17 cellular contexts compared by ENCODE assay signal in the genomic region with DNA sequence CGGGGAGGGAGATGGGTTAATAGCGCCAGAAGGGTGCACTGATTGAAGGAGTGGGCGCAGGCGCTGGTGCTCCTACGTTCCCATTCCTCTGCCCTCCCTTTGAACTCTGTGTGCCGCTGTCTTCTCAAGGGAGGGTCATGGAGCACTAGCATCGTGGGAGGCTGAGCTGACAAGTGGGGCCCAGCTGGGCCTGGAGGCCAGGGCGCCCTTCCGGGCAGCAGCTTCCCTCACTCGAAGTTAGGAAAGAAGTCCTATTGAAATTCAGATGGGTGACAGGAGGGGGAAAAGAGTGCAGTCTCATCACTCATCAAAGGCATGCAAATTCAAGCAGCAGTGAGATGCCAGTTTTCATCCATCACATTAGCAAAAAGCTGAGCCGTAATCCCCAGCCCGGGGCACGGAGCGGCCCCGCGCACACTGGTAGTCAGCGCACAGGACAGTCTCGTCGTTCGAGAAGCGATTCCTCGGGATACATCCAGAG.
A peak's percentile ranks its signal among the peaks of the same experiment; 100 is the strongest.
DNase-seq lines count a peak whose midpoint lies in the region; ATAC-seq and TF ChIP-seq lines count a peak whose summit lies in the region.
"Had no signal": no experiment of that assay in that cellular context is flagged by ENCODE, and none has a peak within 500 bp of the region (broad histone marks: within the 10 kb centered on the region; RNA-seq: fewer than 3 reads in every experiment).

No MANE protein-coding gene starts in this region.

- H3K4me3 ChIP-seq in WERI-Rb-1 (ENCODE audit: low read depth, low read length) = no peak overlapping the region
- H3K4me3 ChIP-seq in iPS-18a (ENCODE audit: low read length) = peak overlapping the region; percentile 17
- H3K4me3 ChIP-seq: breast epithelium had no signal

- no peak for TF ChIP-seq CTCF in WERI-Rb-1 (IDR thresholded peaks at IDR 0.05; ENCODE audit: low read depth, low read length)
- TF ChIP-seq CTCF in omental fat pad (IDR thresholded peaks at IDR 0.05) = no peak

- no peak overlapping the region for H3K9ac ChIP-seq in iPS-18a (ENCODE audit: low read length)

- DNase-seq in WERI-Rb-1 (peak; percentile 4), omental fat pad (ENCODE audit: low spot score) (peak; percentile 5), pons (ENCODE audit: low spot score) (no peak), cerebellar nuclear complex (lab: John Stamatoyannopoulos, UW) (no peak), cerebellar cortex (ENCODE audit: low spot score) (no peak)
- DNase-seq: activated CD4-positive, alpha-beta T cell treated with anti-CD3 and anti-CD28 coated beads, Interleukin-2, amount 10 ng/mL, durations not matched to agents 7 days and 5 days; activated gamma-delta T cell treated with Interleukin-2 at 50 U/mL for 16 hours; DMS53; KBM-7; NCI-H1436 treated with DMSO at 0.1 percent for 48 hours; NCI-H510A treated with DMSO at 0.1 percent for 48 hours; stimulated activated CD4-positive, alpha-beta T cell treated with anti-CD3 and anti-CD28 coated beads, Interleukin-1b, Interleukin-23, amount 100 ng/mL, for 48 hours; T-helper 2 cell had no signal

- ATAC-seq in GM18868 (IDR thresholded peaks at IDR 0.05; ENCODE audit: unreplicated experiment) = peak; percentile 10
- no peak for ATAC-seq in omental fat pad (ENCODE audit: low FRiP score)
- no peak for ATAC-seq in HG03139 (IDR thresholded peaks at IDR 0.05; ENCODE audit: unreplicated experiment)

- no peaks in the 10 kb centered on the region for H3K9me3 ChIP-seq in WERI-Rb-1 (ENCODE audit: severe bottlenecking)
- H3K9me3 ChIP-seq in iPS-18a (ENCODE audit: control insufficient read depth, low read depth, low read length) = no peaks in the 10 kb centered on the region
- H3K9me3 ChIP-seq: breast epithelium had no signal

- H3K36me3 ChIP-seq in WERI-Rb-1 (no peaks in the 10 kb centered on the region), iPS-18a (ENCODE audit: control insufficient read depth, low read depth, low read length) (no peaks in the 10 kb centered on the region)
- H3K36me3 ChIP-seq: breast epithelium had no signal

- H3K4me1 ChIP-seq in iPS-18a (ENCODE audit: control insufficient read depth, low read depth, low read length) = peaks cover 23% of the 10 kb centered on the region
- H3K4me1 ChIP-seq: breast epithelium had no signal

- H3K27me3 ChIP-seq in WERI-Rb-1 (ENCODE audit: insufficient read depth, low read depth, severe bottlenecking) (no peaks in the 10 kb centered on the region), iPS-18a (ENCODE audit: control insufficient read depth, insufficient read depth, low read length) (peaks cover 29% of the 10 kb centered on the region)
- H3K27me3 ChIP-seq: breast epithelium had no signal

- H3K27ac ChIP-seq in WERI-Rb-1 (no peak overlapping the region), iPS-18a (ENCODE audit: low read length) (no peak overlapping the region)
- H3K27ac ChIP-seq: breast epithelium had no signal

Comparison
In these comparisons a context has a peak if more than half of its experiments do, and no peak if none do; other contexts are left out.
1. DNase-seq: peak in WERI-Rb-1 (single experiment) and omental fat pad (single experiment); none in pons (single experiment), cerebellar nuclear complex (0 of 2) and cerebellar cortex (single experiment).